Comparison of ENCODE assay signal across 1 cellular context in genomic region chr6:31906122-31906521, GRCh38.
A peak's percentile ranks its signal among the peaks of the same experiment; 100 is the strongest.
TF ChIP-seq lines count a peak whose summit lies in the region.

No MANE protein-coding gene starts in this region.

TF ChIP-seq in WTC11, 78 proteins besides CTCF, POLR2A, EP300 and RAD21:
- TF ChIP-seq PRDM15 (CRISPR knock-in tag; IDR thresholded peaks at IDR 0.05) (peak; percentile 89), SMAD3 (CRISPR knock-in tag; IDR thresholded peaks at IDR 0.05; ENCODE audit: borderline replicate concordance) (no peak), E2F4 (CRISPR knock-in tag; IDR thresholded peaks at IDR 0.05; ENCODE audit: borderline replicate concordance, low read depth) (no peak), NFE2L1 (CRISPR knock-in tag; IDR thresholded peaks at IDR 0.05) (0 out of 2 replicates have a peak, but pooled peaks have one; percentile 19), CBFB (CRISPR knock-in tag; IDR thresholded peaks at IDR 0.05; ENCODE audit: low read depth) (no peak), ATF3 (CRISPR knock-in tag; conservative IDR thresholded peaks at IDR 0.05) (no peak), ZNF263 (CRISPR knock-in tag; IDR thresholded peaks at IDR 0.05; ENCODE audit: low read depth) (no peak), NR3C1 (CRISPR knock-in tag; conservative IDR thresholded peaks at IDR 0.05; ENCODE audit: low read depth) (no peak), USF1 (CRISPR knock-in tag; IDR thresholded peaks at IDR 0.05) (no peak)
- TF ChIP-seq, protein P1, sequence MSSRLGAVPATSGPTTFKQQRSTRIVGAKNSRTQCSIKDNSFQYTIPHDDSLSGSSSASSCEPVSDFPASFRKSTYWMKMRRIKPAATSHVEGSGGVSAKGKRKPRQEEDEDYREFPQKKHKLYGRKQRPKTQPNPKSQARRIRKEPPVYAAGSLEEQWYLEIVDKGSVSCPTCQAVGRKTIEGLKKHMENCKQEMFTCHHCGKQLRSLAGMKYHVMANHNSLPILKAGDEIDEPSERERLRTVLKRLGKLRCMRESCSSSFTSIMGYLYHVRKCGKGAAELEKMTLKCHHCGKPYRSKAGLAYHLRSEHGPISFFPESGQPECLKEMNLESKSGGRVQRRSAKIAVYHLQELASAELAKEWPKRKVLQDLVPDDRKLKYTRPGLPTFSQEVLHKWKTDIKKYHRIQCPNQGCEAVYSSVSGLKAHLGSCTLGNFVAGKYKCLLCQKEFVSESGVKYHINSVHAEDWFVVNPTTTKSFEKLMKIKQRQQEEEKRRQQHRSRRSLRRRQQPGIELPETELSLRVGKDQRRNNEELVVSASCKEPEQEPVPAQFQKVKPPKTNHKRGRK (CRISPR knock-in tag; IDR thresholded peaks at IDR 0.05; ENCODE audit: borderline replicate concordance) = no peak
- TF ChIP-seq, protein P2, sequence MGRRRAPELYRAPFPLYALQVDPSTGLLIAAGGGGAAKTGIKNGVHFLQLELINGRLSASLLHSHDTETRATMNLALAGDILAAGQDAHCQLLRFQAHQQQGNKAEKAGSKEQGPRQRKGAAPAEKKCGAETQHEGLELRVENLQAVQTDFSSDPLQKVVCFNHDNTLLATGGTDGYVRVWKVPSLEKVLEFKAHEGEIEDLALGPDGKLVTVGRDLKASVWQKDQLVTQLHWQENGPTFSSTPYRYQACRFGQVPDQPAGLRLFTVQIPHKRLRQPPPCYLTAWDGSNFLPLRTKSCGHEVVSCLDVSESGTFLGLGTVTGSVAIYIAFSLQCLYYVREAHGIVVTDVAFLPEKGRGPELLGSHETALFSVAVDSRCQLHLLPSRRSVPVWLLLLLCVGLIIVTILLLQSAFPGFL (CRISPR knock-in tag; IDR thresholded peaks at IDR 0.05; ENCODE audit: borderline replicate concordance) = no peak
- TF ChIP-seq, protein P3, sequence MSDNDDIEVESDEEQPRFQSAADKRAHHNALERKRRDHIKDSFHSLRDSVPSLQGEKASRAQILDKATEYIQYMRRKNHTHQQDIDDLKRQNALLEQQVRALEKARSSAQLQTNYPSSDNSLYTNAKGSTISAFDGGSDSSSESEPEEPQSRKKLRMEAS (CRISPR knock-in tag; IDR thresholded peaks at IDR 0.05) = no peak
- TF ChIP-seq, protein P4, sequence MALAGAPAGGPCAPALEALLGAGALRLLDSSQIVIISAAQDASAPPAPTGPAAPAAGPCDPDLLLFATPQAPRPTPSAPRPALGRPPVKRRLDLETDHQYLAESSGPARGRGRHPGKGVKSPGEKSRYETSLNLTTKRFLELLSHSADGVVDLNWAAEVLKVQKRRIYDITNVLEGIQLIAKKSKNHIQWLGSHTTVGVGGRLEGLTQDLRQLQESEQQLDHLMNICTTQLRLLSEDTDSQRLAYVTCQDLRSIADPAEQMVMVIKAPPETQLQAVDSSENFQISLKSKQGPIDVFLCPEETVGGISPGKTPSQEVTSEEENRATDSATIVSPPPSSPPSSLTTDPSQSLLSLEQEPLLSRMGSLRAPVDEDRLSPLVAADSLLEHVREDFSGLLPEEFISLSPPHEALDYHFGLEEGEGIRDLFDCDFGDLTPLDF (CRISPR knock-in tag; IDR thresholded peaks at IDR 0.05) = no peak
